ENCODE assay signal across 28 cellular contexts in genomic region chr9:121560921-121561320, GRCh38.
"Had no signal": no experiment of that assay in that cellular context is flagged by ENCODE, and none has a peak within 500 bp of the region (broad histone marks: within the 10 kb centered on the region; RNA-seq: fewer than 3 reads in every experiment).

No MANE protein-coding gene starts in this region.

- H3K4me3 ChIP-seq: left ventricle myocardium inferior, lung, mucosa of descending colon, pancreas, prostate gland, skin epidermis, stomach, testis, thyroid gland, transverse colon, upper lobe of left lung, vagina had no signal

- H3K4me3 Mint-ChIP-seq: naive thymus-derived CD4-positive, alpha-beta T cell; natural killer cell treated with Interleukin-12 subunit alpha and Interleukin-12 subunit beta and Interleukin-15 and Interleukin-18, amount 100 ng/mL, for 72 hours; neural crest cell; stimulated activated naive B cell treated with anti-CD40 and anti-IgM and Interleukin-4, amounts not matched to agents 10 μg/mL and 1 μg/mL and 100 μg/mL, for 72 hours had no signal

- ATAC-seq: mucosa of descending colon; naive thymus-derived CD4-positive, alpha-beta T cell; pancreas; right cardiac atrium; sciatic nerve; stimulated activated naive B cell treated with anti-CD40 and anti-IgM and Interleukin-4, amounts not matched to agents 10 μg/mL and 1 μg/mL and 100 μg/mL, for 72 hours; stimulated activated naive CD8-positive, alpha-beta T cell treated with anti-CD3 and anti-CD28 coated beads, Interleukin-15, Interleukin-2, amounts not matched to agents 100 U/mL and 50 U/mL, for 24 hours had no signal

- H3K9me3 ChIP-seq: left ventricle myocardium inferior, mucosa of descending colon, pancreas, prostate gland, stomach, testis, thyroid gland, transverse colon, upper lobe of left lung, vagina had no signal

- H3K4me1 ChIP-seq: prostate gland had no signal

- H3K36me3 ChIP-seq: left ventricle myocardium inferior, pancreas, prostate gland, stomach, thyroid gland, transverse colon, upper lobe of left lung, vagina had no signal

- H3K27ac ChIP-seq: left ventricle myocardium inferior, pancreas, prostate gland, stomach, testis, thyroid gland, transverse colon, upper lobe of left lung, vagina had no signal

- H3K27me3 ChIP-seq: pancreas, stomach, testis, thyroid gland, transverse colon, upper lobe of left lung, vagina had no signal

- H3K27ac Mint-ChIP-seq: naive thymus-derived CD4-positive, alpha-beta T cell; stimulated activated naive B cell treated with anti-CD40 and anti-IgM and Interleukin-4, amounts not matched to agents 10 μg/mL and 1 μg/mL and 100 μg/mL, for 72 hours had no signal

- H3K9me3 Mint-ChIP-seq: natural killer cell treated with Interleukin-12 subunit alpha and Interleukin-12 subunit beta and Interleukin-15 and Interleukin-18, amount 100 ng/mL, for 72 hours; neural crest cell; stimulated activated naive B cell treated with anti-CD40 and anti-IgM and Interleukin-4, amounts not matched to agents 10 μg/mL and 1 μg/mL and 100 μg/mL, for 72 hours had no signal

- DNase-seq: islet precursor cell; left ventricle myocardium inferior; midbrain; mucosa of descending colon; naive thymus-derived CD4-positive, alpha-beta T cell; nucleus accumbens; pancreas; posterior cingulate gyrus; retina; stimulated activated CD4-positive, alpha-beta T cell treated with anti-CD3 and anti-CD28 coated beads, Interleukin-12 subunit alpha, Interleukin-12 subunit beta, amount 100 ng/mL, for 4 hours; stimulated activated CD4-positive, alpha-beta T cell treated with anti-CD3 and anti-CD28 coated beads, Interleukin-15, amount 100 ng/mL, for 24 hours; stimulated activated CD4-positive, alpha-beta T cell treated with anti-CD3 and anti-CD28 coated beads, Interleukin-2, amount 100 ng/mL, for 24 hours; stimulated activated CD4-positive, alpha-beta T cell treated with anti-CD3 and anti-CD28 coated beads, Interleukin-4, amount 100 ng/mL, for 1 hour; stimulated activated naive B cell treated with anti-CD40 and anti-IgM and Interleukin-4, amounts not matched to agents 10 μg/mL and 1 μg/mL and 100 μg/mL, for 72 hours; stimulated activated naive CD8-positive, alpha-beta T cell treated with anti-CD3 and anti-CD28 coated beads, Interleukin-15, Interleukin-2, amounts not matched to agents 100 U/mL and 50 U/mL, for 24 hours; stomach; testis; thyroid gland; transverse colon had no signal

- H3K36me3 Mint-ChIP-seq: naive thymus-derived CD4-positive, alpha-beta T cell; natural killer cell treated with Interleukin-12 subunit alpha and Interleukin-12 subunit beta and Interleukin-15 and Interleukin-18, amount 100 ng/mL, for 72 hours; stimulated activated naive B cell treated with anti-CD40 and anti-IgM and Interleukin-4, amounts not matched to agents 10 μg/mL and 1 μg/mL and 100 μg/mL, for 72 hours had no signal
